9 cellular contexts compared by ENCODE assay signal in the genomic region with DNA sequence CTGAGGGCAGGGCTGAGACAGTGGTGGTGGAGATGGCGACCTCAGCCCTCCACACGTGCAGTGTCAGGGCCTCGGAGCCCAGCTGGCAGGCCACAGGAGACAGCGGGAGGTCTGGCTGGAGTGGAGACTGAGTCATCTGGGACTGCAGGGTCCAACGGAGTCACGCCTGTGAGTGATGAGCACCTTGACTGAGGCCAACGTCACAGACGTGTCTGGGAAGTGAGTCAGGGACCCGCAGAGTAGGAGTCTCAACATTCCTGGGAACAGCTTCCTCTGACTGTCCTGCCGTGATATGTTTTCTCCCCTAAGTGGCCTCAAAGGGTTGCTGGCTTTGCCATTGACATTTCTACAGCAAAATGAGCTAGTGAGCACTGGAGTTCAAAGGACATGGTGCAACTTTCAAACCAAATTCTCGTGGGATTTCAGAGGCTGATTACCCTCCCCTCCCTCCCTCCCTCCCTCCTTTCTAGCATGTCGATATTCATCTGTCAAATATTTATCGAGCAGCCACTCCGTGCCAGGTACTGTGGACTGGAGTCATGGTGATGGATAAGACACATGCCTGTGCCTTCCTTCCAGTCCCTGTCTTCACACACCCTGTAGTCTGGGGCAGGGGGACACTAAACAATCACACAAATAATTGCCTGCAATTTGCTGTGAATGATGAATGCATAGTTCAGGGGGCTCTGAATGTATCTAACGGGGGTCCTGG. TPM values are rescaled to one million over a fixed set of nuclear protein-coding genes. Genes with fewer than 3 reads are reported as not detected.
A peak's percentile ranks its signal among the peaks of the same experiment; 100 is the strongest.
DNase-seq lines count a peak whose midpoint lies in the region; ATAC-seq and TF ChIP-seq lines count a peak whose summit lies in the region.
"Had no signal": no experiment of that assay in that cellular context is flagged by ENCODE, and none has a peak within 500 bp of the region (broad histone marks: within the 10 kb centered on the region; RNA-seq: fewer than 3 reads in every experiment).

No MANE protein-coding gene starts in this region.

- DNase-seq in NB4 (ENCODE audit: low read depth) (peak; percentile 41), epithelial cell of esophagus (ENCODE audit: low read depth) (peak; percentile 98), osteoblast (ENCODE audit: insufficient read length, low spot score, missing footprints) (peak; percentile 86), H9 (no peak)

- no peak overlapping the region for H3K4me3 Mint-ChIP-seq in H9

- H2AK5ac ChIP-seq in H9 (ENCODE audit: insufficient read length, low read length), result no peak overlapping the region

- no peak overlapping the region for H3K18ac ChIP-seq in H9 (ENCODE audit: insufficient read length, low read depth, low read length)

- H4K5ac ChIP-seq in H9 (ENCODE audit: insufficient read length, low read depth, low read length), result no peak overlapping the region

- WGBS in H9 (ENCODE audit: extremely low coverage, insufficient read length, low lambda C conversion rate), result no CpG with 5 or more reads among the region's 15 CpGs

- H3K4ac ChIP-seq in H9 (ENCODE audit: low read depth, low read length), result no peak overlapping the region

- H3K27ac ChIP-seq in BLaER1 treated with 17β-estradiol and CSF1 and Interleukin-3, amounts not matched to agents 10 nM and 100 nM, result no peak overlapping the region; a peak in 1 of 22 replicates
- H3K27ac ChIP-seq in osteoblast (ENCODE audit: low read depth, low read length), result peak overlapping the region; percentile 100
- H3K27ac ChIP-seq in H9 (ENCODE audit: insufficient read length, low read depth, low read length), result no peak overlapping the region

- H3K27ac Mint-ChIP-seq in H9, result peak overlapping the region in 1 of 3 experiments; percentile 9; a peak in 1 of 7 replicates
- H3K27ac Mint-ChIP-seq: activated naive CD4-positive, alpha-beta T cell treated with anti-CD3 and anti-CD28 coated beads, Interleukin-2, amount 50 U/mL, for 72 hours had no signal

- no peak overlapping the region; the same call in 1 of the 2 replicates for H3K14ac ChIP-seq in H9 (ENCODE audit: insufficient read depth, low read length)

- no peaks in the 10 kb centered on the region for H3K9me3 Mint-ChIP-seq in H9
- H3K9me3 Mint-ChIP-seq: activated naive CD4-positive, alpha-beta T cell treated with anti-CD3 and anti-CD28 coated beads, Interleukin-2, amount 50 U/mL, for 72 hours had no signal

- no peaks in the 10 kb centered on the region for H3K79me1 ChIP-seq in H9 (ENCODE audit: insufficient read depth, low read depth, low read length, poor library complexity, severe bottlenecking)

- no peaks in the 10 kb centered on the region for H3K23me2 ChIP-seq in H9 (ENCODE audit: insufficient read length, low read depth, low read length, poor library complexity, severe bottlenecking)

- H2AFZ ChIP-seq in osteoblast (ENCODE audit: low read length) (peak overlapping the region; percentile 20), H9 (ENCODE audit: low read length) (no peak overlapping the region)

- H3K36me3 Mint-ChIP-seq in H9 (ENCODE audit: insufficient read depth in 1 of 3, low read depth in 3 of 3), result no peaks in the 10 kb centered on the region
- H3K36me3 Mint-ChIP-seq: activated naive CD4-positive, alpha-beta T cell treated with anti-CD3 and anti-CD28 coated beads, Interleukin-2, amount 50 U/mL, for 72 hours had no signal

- TF ChIP-seq CTCF in NB4 (IDR thresholded peaks at IDR 0.05; ENCODE audit: low read depth, low read length) (no peak), epithelial cell of esophagus (IDR thresholded peaks at IDR 0.05; ENCODE audit: insufficient read depth, low read depth, low read length, missing control alignments) (no peak), osteoblast (IDR thresholded peaks at IDR 0.05; ENCODE audit: extremely low read depth, low read depth, low read length) (no peak), H9 (conservative IDR thresholded peaks at IDR 0.05) (no peak)

- no peak overlapping the region for H2BK15ac ChIP-seq in H9 (ENCODE audit: low read depth, low read length)

- H3K9ac ChIP-seq in BLaER1 treated with 17β-estradiol and CSF1 and Interleukin-3, amounts not matched to agents 10 nM and 100 nM, result no peak overlapping the region
- no peak overlapping the region for H3K9ac ChIP-seq in H9 (ENCODE audit: extremely low read depth, insufficient read length, low read length)

- no peak overlapping the region for H2BK20ac ChIP-seq in H9 (ENCODE audit: low read depth, low read length, poor library complexity, severe bottlenecking)

- no peaks in the 10 kb centered on the region for H3K36me3 ChIP-seq in BLaER1 treated with 17β-estradiol and CSF1 and Interleukin-3, amounts not matched to agents 10 nM and 100 nM
- H3K36me3 ChIP-seq in osteoblast (ENCODE audit: insufficient read depth, low read length), result no peaks in the 10 kb centered on the region

- no peaks in the 10 kb centered on the region for H4K20me1 ChIP-seq in BLaER1 treated with 17β-estradiol and CSF1 and Interleukin-3, amounts not matched to agents 10 nM and 100 nM
- H4K20me1 ChIP-seq in osteoblast (ENCODE audit: insufficient read depth, low read length) (no peaks in the 10 kb centered on the region), H9 (ENCODE audit: control insufficient read depth, insufficient read depth, insufficient read length) (no peaks in the 10 kb centered on the region)

- no peak overlapping the region for H4K8ac ChIP-seq in H9 (replicated peaks; ENCODE audit: insufficient read length, low read depth, low read length)

- H3K9me3 ChIP-seq in BLaER1 treated with 17β-estradiol and CSF1 and Interleukin-3, amounts not matched to agents 10 nM and 100 nM (replicated peaks in 1 of 11), result no peaks in the 10 kb centered on the region
- H3K9me3 ChIP-seq in osteoblast (ENCODE audit: low read depth, low read length), result no peaks in the 10 kb centered on the region
- H3K9me3 ChIP-seq in H9 (ENCODE audit: control insufficient read depth, low read depth, low read length), result no peaks in the 10 kb centered on the region

- peak overlapping the region in 9 of 11 experiments; percentile 18 to 63 (median 43); a peak in 18 of 22 replicates for H3K4me2 ChIP-seq in BLaER1 treated with 17β-estradiol and CSF1 and Interleukin-3, amounts not matched to agents 10 nM and 100 nM
- H3K4me2 ChIP-seq in osteoblast (ENCODE audit: insufficient read depth, low read length) (peak overlapping the region; percentile 66), H9 (ENCODE audit: insufficient read depth, insufficient read length, low read length) (no peak overlapping the region)

- H3K4me1 Mint-ChIP-seq in H9, result peaks cover 11 to 13% of the 10 kb centered on the region in 2 experiments

- H3K79me2 ChIP-seq in osteoblast (ENCODE audit: insufficient read depth, low read length), result no peaks in the 10 kb centered on the region
- H3K79me2 ChIP-seq in H9 (ENCODE audit: insufficient read depth, low read length), result no peaks in the 10 kb centered on the region

- H4K91ac ChIP-seq in H9 (ENCODE audit: insufficient read length, low read depth, low read length), result no peak overlapping the region

- no peak overlapping the region for H2BK12ac ChIP-seq in H9 (ENCODE audit: insufficient read length, low read depth, low read length)

- H2BK5ac ChIP-seq in H9 (ENCODE audit: insufficient read length, low read length), result no peak overlapping the region

- no peak overlapping the region for H3K4me3 ChIP-seq in BLaER1 treated with 17β-estradiol and CSF1 and Interleukin-3, amounts not matched to agents 10 nM and 100 nM
- no peak overlapping the region for H3K4me3 ChIP-seq in NB4 (ENCODE audit: low read depth, low read length)
- no peak overlapping the region for H3K4me3 ChIP-seq in epithelial cell of esophagus (ENCODE audit: low read length)
- H3K4me3 ChIP-seq in osteoblast (ENCODE audit: insufficient read depth, low read length), result peak overlapping the region; percentile 26

- no peak overlapping the region for H2BK120ac ChIP-seq in H9 (ENCODE audit: low read depth, low read length, poor library complexity, severe bottlenecking)

- TF ChIP-seq POLR2A in NB4 (IDR thresholded peaks at IDR 0.05; ENCODE audit: extremely low read depth, insufficient read length), result no peak

- H3K27me3 ChIP-seq in BLaER1 treated with 17β-estradiol and CSF1 and Interleukin-3, amounts not matched to agents 10 nM and 100 nM, result no peaks in the 10 kb centered on the region
- H3K27me3 ChIP-seq in osteoblast (ENCODE audit: insufficient read depth, low read length) (no peaks in the 10 kb centered on the region), H9 (ENCODE audit: insufficient read depth, low read length) (no peaks in the 10 kb centered on the region)

- no peak overlapping the region for H3K23ac ChIP-seq in H9 (ENCODE audit: insufficient read length, low read depth, low read length)

- H3K4me1 ChIP-seq in BLaER1 treated with 17β-estradiol and CSF1 and Interleukin-3, amounts not matched to agents 10 nM and 100 nM, result peaks cover 0 to 17% (median 12%) of the 10 kb centered on the region in 10 experiments; a peak in 16 of 20 replicates
- peaks cover 31% of the 10 kb centered on the region for H3K4me1 ChIP-seq in osteoblast (ENCODE audit: insufficient read depth, low read length)
- H3K4me1 ChIP-seq in H9 (ENCODE audit: insufficient read depth, low read length), result peaks cover 2% of the 10 kb centered on the region; the same call in 1 of the 2 replicates

- H3T11ph ChIP-seq in H9 (ENCODE audit: low read length), result no peak overlapping the region

- H3K56ac ChIP-seq in H9 (ENCODE audit: insufficient read length, low read depth, low read length), result no peak overlapping the region

- ATAC-seq in GM18873 (IDR thresholded peaks at IDR 0.05; ENCODE audit: low FRiP score, unreplicated experiment) (no peak), HG03097 (IDR thresholded peaks at IDR 0.05; ENCODE audit: low FRiP score, unreplicated experiment) (no peak), HG03469 (IDR thresholded peaks at IDR 0.05; ENCODE audit: unreplicated experiment) (no peak)
- ATAC-seq: activated naive CD4-positive, alpha-beta T cell treated with anti-CD3 and anti-CD28 coated beads, Interleukin-2, amount 50 U/mL, for 72 hours had no signal

- H3K27me3 Mint-ChIP-seq in H9 (ENCODE audit: low read depth), result peaks cover 17% of the 10 kb centered on the region

RNA-seq across cellular contexts. Expression of a gene that starts 53.3 kb away (rescaled TPM):
- total RNA-seq in osteoblast, result 205 and 300 TPM in 2 replicates
- 30.9 and 35.3 TPM in 2 replicates for total RNA-seq in H9 (2021)

RNA-seq across cellular contexts. Expression of a gene that starts 58.2 kb away (rescaled TPM):
- 68.4 and 77.5 TPM in 2 replicates for total RNA-seq in osteoblast
- total RNA-seq in H9 (2021), result 40.8 and 42.8 TPM in 2 replicates

RNA-seq across cellular contexts. Expression of a gene that starts 58.3 kb away (rescaled TPM):
- total RNA-seq in osteoblast, result 15.9 and 42.4 TPM in 2 replicates
- total RNA-seq in H9 (2021), result 15.0 and 16.2 TPM in 2 replicates
